ENCODE assay signal across 15 cellular contexts in genomic region chr5:76674330-76675066, GRCh38. TPM values are rescaled to one million over a fixed set of nuclear protein-coding genes. Genes with fewer than 3 reads are reported as not detected.
"Had no signal": no experiment of that assay in that cellular context is flagged by ENCODE, and none has a peak within 500 bp of the region (broad histone marks: within the 10 kb centered on the region; RNA-seq: fewer than 3 reads in every experiment).

No MANE protein-coding gene starts in this region.

- H3K4me3 ChIP-seq: prostate gland, sigmoid colon had no signal

- DNase-seq: activated CD4-positive, alpha-beta T cell treated with anti-CD3 and anti-CD28 coated beads for 4 hours; activated naive CD4-positive, alpha-beta T cell; central memory CD4-positive, alpha-beta T cell; cortex of kidney; erythroblast; left colon; mesendoderm; occipital lobe; sigmoid colon; stimulated activated CD4-positive, alpha-beta T cell treated with anti-CD3 and anti-CD28 coated beads, Interleukin-2, amount 100 ng/mL, for 24 hours; stimulated activated naive B cell treated with anti-CD40 and anti-IgM and Interleukin-4, amounts not matched to agents 10 μg/mL and 1 μg/mL and 100 μg/mL, for 72 hours; trophoblast cell had no signal

- H3K36me3 ChIP-seq: prostate gland, sigmoid colon had no signal

- H3K27ac ChIP-seq: prostate gland, VCaP had no signal

- H3K27me3 ChIP-seq: sigmoid colon had no signal

- H3K9me3 ChIP-seq: prostate gland, sigmoid colon had no signal

- H3K4me1 ChIP-seq: prostate gland, sigmoid colon had no signal

- ATAC-seq: left colon; stimulated activated naive B cell treated with anti-CD40 and anti-IgM and Interleukin-4, amounts not matched to agents 10 μg/mL and 1 μg/mL and 100 μg/mL, for 72 hours had no signal

RNA-seq across cellular contexts. Expression of gene F2RL2, which starts 51.3 kb away (rescaled TPM):
- total RNA-seq: activated T-helper 1 cell treated with anti-CD3 and anti-CD28 coated beads, Interleukin-12 subunit alpha, Interleukin-12 subunit beta, Interleukin-2, Interleukin-4 antibody, amounts not matched to agents 30 ng/mL and 10 ng/mL and 1 ng/mL, durations not matched to agents 14 hours and 24 hours and 36 hours; prostate gland had no signal
